In the genomic region with DNA sequence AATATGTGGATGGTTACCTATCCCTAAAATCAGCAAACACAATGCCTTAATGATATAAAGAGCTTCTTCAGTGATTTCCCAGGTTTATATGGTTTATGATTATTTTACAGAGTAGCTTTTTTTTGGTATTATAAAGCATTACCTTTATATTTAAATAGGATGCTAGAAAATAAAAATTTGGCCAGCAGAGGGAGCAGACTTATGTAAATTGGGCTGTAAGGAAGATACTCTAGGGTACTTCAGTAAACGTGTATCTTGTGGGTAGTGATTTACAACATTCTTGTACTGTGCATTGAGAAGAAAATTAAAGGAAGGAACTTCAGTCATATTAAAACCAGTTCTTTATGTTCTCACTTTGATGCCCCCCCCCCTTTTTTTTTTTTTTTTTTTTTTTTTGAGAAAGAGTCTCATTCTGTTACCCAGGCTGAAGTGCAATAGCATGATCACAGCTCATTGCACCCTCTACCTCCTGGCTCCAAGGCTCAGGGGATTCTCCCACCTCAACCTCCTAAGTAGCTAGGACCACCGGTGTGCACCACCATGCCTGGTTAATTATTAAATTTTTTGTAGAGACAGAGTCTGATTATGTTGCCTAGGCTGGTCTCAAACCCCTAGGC, we compare ENCODE assay signal across 1 cellular context.
TF ChIP-seq lines count a peak whose summit lies in the region.

No MANE protein-coding gene starts in this region.

TF ChIP-seq in H1, 55 proteins besides CTCF, POLR2A, EP300 and RAD21 (continued from another document):
- TF ChIP-seq SAP30 (IDR thresholded peaks at IDR 0.05; ENCODE audit: insufficient read depth, insufficient replicate concordance, low read length) (no peak), YY1 (IDR thresholded peaks at IDR 0.05; ENCODE audit: low read depth, low read length) (no peak), TAF7 (optimal IDR thresholded peaks at IDR 0.05; ENCODE audit: borderline replicate concordance, low read depth, low read length) (no peak), NANOG (IDR thresholded peaks at IDR 0.05; ENCODE audit: insufficient read depth, low read depth, low read length, poor library complexity, severe bottlenecking) (no peak), BRCA1 (IDR thresholded peaks at IDR 0.05; ENCODE audit: low read depth, low read length) (no peak), KDM1A (IDR thresholded peaks at IDR 0.05; ENCODE audit: borderline replicate concordance, low read length) (no peak), RFX5 (IDR thresholded peaks at IDR 0.05; ENCODE audit: borderline replicate concordance, low read depth, low read length) (no peak), EGR1 (IDR thresholded peaks at IDR 0.05; ENCODE audit: borderline replicate concordance, low read depth, low read length) (no peak), MAFK (IDR thresholded peaks at IDR 0.05; ENCODE audit: low read depth, low read length) (no peak), POU5F1 (IDR thresholded peaks at IDR 0.05; ENCODE audit: low read depth, low read length) (no peak), CBX5 (IDR thresholded peaks at IDR 0.05; ENCODE audit: low read depth, low read length) (no peak), SP1 (IDR thresholded peaks at IDR 0.05; ENCODE audit: low read depth, low read length) (no peak), FOSL1 (IDR thresholded peaks at IDR 0.05; ENCODE audit: insufficient read depth, low read depth, low read length) (no peak)
- TF ChIP-seq, protein P1, sequence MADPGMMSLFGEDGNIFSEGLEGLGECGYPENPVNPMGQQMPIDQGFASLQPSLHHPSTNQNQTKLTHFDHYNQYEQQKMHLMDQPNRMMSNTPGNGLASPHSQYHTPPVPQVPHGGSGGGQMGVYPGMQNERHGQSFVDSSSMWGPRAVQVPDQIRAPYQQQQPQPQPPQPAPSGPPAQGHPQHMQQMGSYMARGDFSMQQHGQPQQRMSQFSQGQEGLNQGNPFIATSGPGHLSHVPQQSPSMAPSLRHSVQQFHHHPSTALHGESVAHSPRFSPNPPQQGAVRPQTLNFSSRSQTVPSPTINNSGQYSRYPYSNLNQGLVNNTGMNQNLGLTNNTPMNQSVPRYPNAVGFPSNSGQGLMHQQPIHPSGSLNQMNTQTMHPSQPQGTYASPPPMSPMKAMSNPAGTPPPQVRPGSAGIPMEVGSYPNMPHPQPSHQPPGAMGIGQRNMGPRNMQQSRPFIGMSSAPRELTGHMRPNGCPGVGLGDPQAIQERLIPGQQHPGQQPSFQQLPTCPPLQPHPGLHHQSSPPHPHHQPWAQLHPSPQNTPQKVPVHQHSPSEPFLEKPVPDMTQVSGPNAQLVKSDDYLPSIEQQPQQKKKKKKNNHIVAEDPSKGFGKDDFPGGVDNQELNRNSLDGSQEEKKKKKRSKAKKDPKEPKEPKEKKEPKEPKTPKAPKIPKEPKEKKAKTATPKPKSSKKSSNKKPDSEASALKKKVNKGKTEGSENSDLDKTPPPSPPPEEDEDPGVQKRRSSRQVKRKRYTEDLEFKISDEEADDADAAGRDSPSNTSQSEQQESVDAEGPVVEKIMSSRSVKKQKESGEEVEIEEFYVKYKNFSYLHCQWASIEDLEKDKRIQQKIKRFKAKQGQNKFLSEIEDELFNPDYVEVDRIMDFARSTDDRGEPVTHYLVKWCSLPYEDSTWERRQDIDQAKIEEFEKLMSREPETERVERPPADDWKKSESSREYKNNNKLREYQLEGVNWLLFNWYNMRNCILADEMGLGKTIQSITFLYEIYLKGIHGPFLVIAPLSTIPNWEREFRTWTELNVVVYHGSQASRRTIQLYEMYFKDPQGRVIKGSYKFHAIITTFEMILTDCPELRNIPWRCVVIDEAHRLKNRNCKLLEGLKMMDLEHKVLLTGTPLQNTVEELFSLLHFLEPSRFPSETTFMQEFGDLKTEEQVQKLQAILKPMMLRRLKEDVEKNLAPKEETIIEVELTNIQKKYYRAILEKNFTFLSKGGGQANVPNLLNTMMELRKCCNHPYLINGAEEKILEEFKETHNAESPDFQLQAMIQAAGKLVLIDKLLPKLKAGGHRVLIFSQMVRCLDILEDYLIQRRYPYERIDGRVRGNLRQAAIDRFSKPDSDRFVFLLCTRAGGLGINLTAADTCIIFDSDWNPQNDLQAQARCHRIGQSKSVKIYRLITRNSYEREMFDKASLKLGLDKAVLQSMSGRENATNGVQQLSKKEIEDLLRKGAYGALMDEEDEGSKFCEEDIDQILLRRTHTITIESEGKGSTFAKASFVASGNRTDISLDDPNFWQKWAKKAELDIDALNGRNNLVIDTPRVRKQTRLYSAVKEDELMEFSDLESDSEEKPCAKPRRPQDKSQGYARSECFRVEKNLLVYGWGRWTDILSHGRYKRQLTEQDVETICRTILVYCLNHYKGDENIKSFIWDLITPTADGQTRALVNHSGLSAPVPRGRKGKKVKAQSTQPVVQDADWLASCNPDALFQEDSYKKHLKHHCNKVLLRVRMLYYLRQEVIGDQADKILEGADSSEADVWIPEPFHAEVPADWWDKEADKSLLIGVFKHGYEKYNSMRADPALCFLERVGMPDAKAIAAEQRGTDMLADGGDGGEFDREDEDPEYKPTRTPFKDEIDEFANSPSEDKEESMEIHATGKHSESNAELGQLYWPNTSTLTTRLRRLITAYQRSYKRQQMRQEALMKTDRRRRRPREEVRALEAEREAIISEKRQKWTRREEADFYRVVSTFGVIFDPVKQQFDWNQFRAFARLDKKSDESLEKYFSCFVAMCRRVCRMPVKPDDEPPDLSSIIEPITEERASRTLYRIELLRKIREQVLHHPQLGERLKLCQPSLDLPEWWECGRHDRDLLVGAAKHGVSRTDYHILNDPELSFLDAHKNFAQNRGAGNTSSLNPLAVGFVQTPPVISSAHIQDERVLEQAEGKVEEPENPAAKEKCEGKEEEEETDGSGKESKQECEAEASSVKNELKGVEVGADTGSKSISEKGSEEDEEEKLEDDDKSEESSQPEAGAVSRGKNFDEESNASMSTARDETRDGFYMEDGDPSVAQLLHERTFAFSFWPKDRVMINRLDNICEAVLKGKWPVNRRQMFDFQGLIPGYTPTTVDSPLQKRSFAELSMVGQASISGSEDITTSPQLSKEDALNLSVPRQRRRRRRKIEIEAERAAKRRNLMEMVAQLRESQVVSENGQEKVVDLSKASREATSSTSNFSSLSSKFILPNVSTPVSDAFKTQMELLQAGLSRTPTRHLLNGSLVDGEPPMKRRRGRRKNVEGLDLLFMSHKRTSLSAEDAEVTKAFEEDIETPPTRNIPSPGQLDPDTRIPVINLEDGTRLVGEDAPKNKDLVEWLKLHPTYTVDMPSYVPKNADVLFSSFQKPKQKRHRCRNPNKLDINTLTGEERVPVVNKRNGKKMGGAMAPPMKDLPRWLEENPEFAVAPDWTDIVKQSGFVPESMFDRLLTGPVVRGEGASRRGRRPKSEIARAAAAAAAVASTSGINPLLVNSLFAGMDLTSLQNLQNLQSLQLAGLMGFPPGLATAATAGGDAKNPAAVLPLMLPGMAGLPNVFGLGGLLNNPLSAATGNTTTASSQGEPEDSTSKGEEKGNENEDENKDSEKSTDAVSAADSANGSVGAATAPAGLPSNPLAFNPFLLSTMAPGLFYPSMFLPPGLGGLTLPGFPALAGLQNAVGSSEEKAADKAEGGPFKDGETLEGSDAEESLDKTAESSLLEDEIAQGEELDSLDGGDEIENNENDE (IDR thresholded peaks at IDR 0.05; ENCODE audit: insufficient replicate concordance, low read length), result no peak
TF ChIP-seq in H1: peak in this region for 0.
